In genomic region chr6:44078795-44079671, GRCh38 we compare ENCODE assay signal across 8 cellular contexts. TPM values are rescaled to one million over a fixed set of nuclear protein-coding genes. Genes with fewer than 3 reads are reported as not detected.
DNase-seq lines count a peak whose midpoint lies in the region; TF ChIP-seq lines count a peak whose summit lies in the region.

No MANE protein-coding gene starts in this region.

- peak; percentile 68 for DNase-seq in CD14-positive monocyte (ENCODE audit: low spot score)
- DNase-seq in Jurkat, Clone E6-1 (ENCODE audit: low read depth, low spot score) = peak; percentile 71
- peak; percentile 9 for DNase-seq in activated CD8-positive, alpha-beta memory T cell treated with anti-CD3 and anti-CD28 coated beads, Interleukin-2, amount 50 U/mL, for 1 hour (ENCODE audit: extremely low read depth)
- DNase-seq in fibroblast of gingiva (ENCODE audit: low read depth) = peak; percentile 50
- peak; percentile 41 to 77 (median 71) for DNase-seq in ovary
- DNase-seq in uterus = peak; percentile 74 to 80
- DNase-seq in UCSD-AML1 (lab: John Stamatoyannopoulos, UW; ENCODE audit: unreplicated experiment) = no peak
- no peak for DNase-seq in cortex of kidney (lab: John Stamatoyannopoulos, UW)

- intact Hi-C loops in CD14-positive monocyte (cut with micrococcal nuclease) = loop anchor here (1.0 to 5.0 kb wide), 7 partner anchors 67 to 412 kb away; no protein-coding TSS in a partner anchor
- intact Hi-C loops in ovary (cut with DNase I) = loop anchor here (2.0 to 10.0 kb wide), 6 partner anchors 310 to 474 kb away; no protein-coding TSS in a partner anchor
- intact Hi-C loops in uterus (cut with DNase I; ENCODE audit: low total_unique reads) = loop anchor here (2.0 kb wide), 1 partner anchor 412 kb away; no protein-coding TSS in a partner anchor

- TF ChIP-seq CTCF in CD14-positive monocyte (IDR thresholded peaks at IDR 0.05) (peak; percentile 93), ovary (IDR thresholded peaks at IDR 0.05) (peak; percentile 64 to 92 (median 81)), uterus (IDR thresholded peaks at IDR 0.05) (peak; percentile 89 to 98 (median 96))

- H3K36me3 ChIP-seq in ovary (no peaks in the 10 kb centered on the region), uterus (no peaks in the 10 kb centered on the region)

- H3K27me3 Mint-ChIP-seq in CD14-positive monocyte (ENCODE audit: low read depth in 3 of 3) = peaks cover 28 to 46% (median 46%) of the 10 kb centered on the region in 3 donors

- H3K4me1 ChIP-seq in ovary (ENCODE audit: insufficient read depth) = peaks cover 5% of the 10 kb centered on the region
- peaks cover 10 to 12% of the 10 kb centered on the region in 2 donors for H3K4me1 ChIP-seq in uterus

- H3K4me1 Mint-ChIP-seq in CD14-positive monocyte = peaks cover 14% of the 10 kb centered on the region

- H3K9me3 ChIP-seq in ovary (no peaks in the 10 kb centered on the region), uterus (no peaks in the 10 kb centered on the region)

- H3K4me3 Mint-ChIP-seq in CD14-positive monocyte = no peak overlapping the region

- H3K27me3 ChIP-seq in ovary (no peaks in the 10 kb centered on the region), uterus (no peaks in the 10 kb centered on the region)

- H3K27ac ChIP-seq in ovary = no peak overlapping the region
- no peak overlapping the region for H3K27ac ChIP-seq in uterus

- TF ChIP-seq EP300 in ovary (IDR thresholded peaks at IDR 0.05) = no peak

- no peak overlapping the region for H3K4me3 ChIP-seq in Jurkat, Clone E6-1 (ENCODE audit: low read length)
- H3K4me3 ChIP-seq in ovary (no peak overlapping the region), uterus (no peak overlapping the region)

- 22 to 29% (median 27%) methylated on average over 8 of the region's 8 CpGs for WGBS in ovary, 3 donors

- TF ChIP-seq POLR2A in ovary (IDR thresholded peaks at IDR 0.05) (no peak), uterus (IDR thresholded peaks at IDR 0.05) (no peak)

- peaks cover 0 to 10% of the 10 kb centered on the region in 2 donors for H3K36me3 Mint-ChIP-seq in CD14-positive monocyte

- H3K9me3 Mint-ChIP-seq in CD14-positive monocyte = peaks cover 0 to 9% (median 0%) of the 10 kb centered on the region in 7 donors

- H3K27ac Mint-ChIP-seq in CD14-positive monocyte = peak overlapping the region in 1 of 7 donors; percentile 58

RNA-seq across cellular contexts. Expression of gene MRPL14, which starts 48.2 kb away (rescaled TPM):
- polyA plus RNA-seq in CD14-positive monocyte (10 to 100 TPM; 78.2 to 91.5 TPM), ovary (10 to 100 TPM; 20.8 to 23.3 TPM)
- 105 TPM for polyA plus RNA-seq in Jurkat, Clone E6-1 (2012; ENCODE audit: insufficient read depth, insufficient read length)
- total RNA-seq in ovary (10 to 100 TPM; 21.5 to 35.9 (median 24.9) TPM), uterus (10 to 100 TPM; 19.5 to 39.1 (median 33.6) TPM)

RNA-seq across cellular contexts. Expression of gene TMEM63B, which starts 48.3 kb away (rescaled TPM):
- polyA plus RNA-seq in CD14-positive monocyte (1 to 10 TPM; 1.3 to 1.9 TPM), ovary (10 to 100 TPM; 11.7 to 25.7 TPM)
- polyA plus RNA-seq in Jurkat, Clone E6-1 (2012; ENCODE audit: insufficient read depth, insufficient read length) = 20.2 TPM
- total RNA-seq in ovary (10 to 100 TPM in 6 of 7 donors, 1 to 10 TPM in 1; 7.5 to 20.6 (median 16.5) TPM), uterus (10 to 100 TPM in 2 of 4 donors, 1 to 10 TPM in 1, under 1 TPM in 1; 0.77 to 24.9 (median 15.4) TPM)

Comparison
In these comparisons a context has a peak if more than half of its experiments do, and no peak if none do; other contexts are left out.
1. DNase-seq: peak in CD14-positive monocyte (single experiment), Jurkat, Clone E6-1 (single experiment), activated CD8-positive, alpha-beta memory T cell treated with anti-CD3 and anti-CD28 coated beads, Interleukin-2, amount 50 U/mL, for 1 hour (single experiment), fibroblast of gingiva (single experiment), ovary (5 of 5) and uterus (2 of 2); none in UCSD-AML1 (single experiment) and cortex of kidney (single experiment).
2. Peak in every context shown above with its lines, with median percentiles within 50 percentile points of each other: CTCF ChIP-seq.